ENCODE assay signal across 9 cellular contexts in genomic region chr2:12501469-12502147, GRCh38.
DNase-seq lines count a peak whose midpoint lies in the region; ATAC-seq and TF ChIP-seq lines count a peak whose summit lies in the region.
"Had no signal": no experiment of that assay in that cellular context is flagged by ENCODE, and none has a peak within 500 bp of the region (broad histone marks: within the 10 kb centered on the region; RNA-seq: fewer than 3 reads in every experiment).

No MANE protein-coding gene starts in this region.

- H3K4me3 ChIP-seq in heart right ventricle, result no peak overlapping the region

- H3K27ac ChIP-seq in heart right ventricle, result peak overlapping the region; percentile 68 to 92 (median 84)
- H3K27ac ChIP-seq: parathyroid adenoma had no signal

- 47 to 53% methylated on average over 4 of the region's 4 CpGs for WGBS in heart right ventricle, 2 donors

- H3K4me1 ChIP-seq in heart right ventricle, result peaks cover 0 to 54% (median 14%) of the 10 kb centered on the region in 9 donors
- H3K4me1 ChIP-seq: parathyroid adenoma had no signal

- intact Hi-C loops in heart right ventricle (cut with DNase I), result loop anchor here in 1 of 10 donors (10.0 kb wide), 1 partner anchor 213 kb away; the partner anchor contains the start of gene TRIB2

- H3K36me3 ChIP-seq in heart right ventricle, result no peaks in the 10 kb centered on the region

- ATAC-seq in HG03432 (IDR thresholded peaks at IDR 0.05; ENCODE audit: unreplicated experiment) (peak; percentile 93), heart right ventricle (peak; percentile 85 to 98 (median 96))

- no peaks in the 10 kb centered on the region for H3K27me3 ChIP-seq in heart right ventricle

- peak; percentile 28 for DNase-seq in NK-92 treated with Interleukin-12 subunit alpha and Interleukin-12 subunit beta, amount 100 ng/mL, for 24 hours (lab: John Stamatoyannopoulos, UW)
- DNase-seq in NK-92 (lab: John Stamatoyannopoulos, UW; ENCODE audit: unreplicated experiment) (no peak), heart right ventricle (peak; percentile 44 to 79), NCI-H345 treated with DMSO at 0.1 percent for 48 hours (lab: John Stamatoyannopoulos, UW; ENCODE audit: unreplicated experiment) (no peak), NCI-H2196 (lab: John Stamatoyannopoulos, UW; ENCODE audit: unreplicated experiment) (no peak)
- peak; percentile 46 for DNase-seq in activated CD4-positive, alpha-beta T cell treated with anti-CD3 and anti-CD28 coated beads, Interleukin-2, amount 50 U/mL, for 1 hour
- DNase-seq in stimulated activated naive CD4-positive, alpha-beta T cell treated with Interleukin-2 at 50 U/mL for 16 hours (lab: John Stamatoyannopoulos, UW), result peak; percentile 80

- H3K9me3 ChIP-seq in heart right ventricle, result no peaks in the 10 kb centered on the region

- no peak for TF ChIP-seq CTCF in heart right ventricle (IDR thresholded peaks at IDR 0.05)

Comparison
In these comparisons a context has a peak if more than half of its experiments do, and no peak if none do; other contexts are left out.
1. DNase-seq: peak in NK-92 treated with Interleukin-12 subunit alpha and Interleukin-12 subunit beta, amount 100 ng/mL, for 24 hours (single experiment), activated CD4-positive, alpha-beta T cell treated with anti-CD3 and anti-CD28 coated beads, Interleukin-2, amount 50 U/mL, for 1 hour (single experiment), heart right ventricle (2 of 2) and stimulated activated naive CD4-positive, alpha-beta T cell treated with Interleukin-2 at 50 U/mL for 16 hours (single experiment); none in NK-92 (single experiment), NCI-H345 treated with DMSO at 0.1 percent for 48 hours (single experiment) and NCI-H2196 (single experiment).